Comparison of ENCODE assay signal across 9 cellular contexts in genomic region chr19:36136975-36137686, GRCh38. TPM values are rescaled to one million over a fixed set of nuclear protein-coding genes. Genes with fewer than 3 reads are reported as not detected.
DNase-seq lines count a peak whose midpoint lies in the region; TF ChIP-seq lines count a peak whose summit lies in the region.
"Had no signal": no experiment of that assay in that cellular context is flagged by ENCODE, and none has a peak within 500 bp of the region (broad histone marks: within the 10 kb centered on the region; RNA-seq: fewer than 3 reads in every experiment).

No MANE protein-coding gene starts in this region.

- no peak overlapping the region for H3K14ac ChIP-seq in mesenchymal stem cell (ENCODE audit: low read length in 2 of 2)

- peaks cover 0 to 4% of the 10 kb centered on the region in 2 donors for H3K4me1 ChIP-seq in breast epithelium
- peaks cover 19% of the 10 kb centered on the region for H3K4me1 ChIP-seq in mesenchymal stem cell (ENCODE audit: control insufficient read depth, insufficient read depth, low read depth, low read length)

- H3K23ac ChIP-seq in mesenchymal stem cell (ENCODE audit: low read length in 2 of 2) = no peak overlapping the region

- H2BK12ac ChIP-seq in mesenchymal stem cell (ENCODE audit: low read length in 2 of 2) = no peak overlapping the region

- no peaks in the 10 kb centered on the region for H3K9me3 ChIP-seq in breast epithelium
- no peaks in the 10 kb centered on the region for H3K9me3 ChIP-seq in mesenchymal stem cell (ENCODE audit: control insufficient read depth, low read length)

- no peak overlapping the region for H2BK15ac ChIP-seq in mesenchymal stem cell (ENCODE audit: low read depth, poor library complexity, severe bottlenecking)

- peak overlapping the region; percentile 40 for H3K9ac ChIP-seq in mesenchymal stem cell (ENCODE audit: low read length)

- H3K27me3 ChIP-seq in breast epithelium = no peaks in the 10 kb centered on the region
- no peaks in the 10 kb centered on the region for H3K27me3 ChIP-seq in mesenchymal stem cell (ENCODE audit: control insufficient read depth in 1 of 2, insufficient read depth in 1 of 2, low read length in 2 of 2)

- no peak for TF ChIP-seq POLR2A in breast epithelium (IDR thresholded peaks at IDR 0.05)

- no peak overlapping the region for H2BK120ac ChIP-seq in mesenchymal stem cell (ENCODE audit: low read depth, low read length)

- H3K4me3 ChIP-seq in breast epithelium (peak overlapping the region in 2 of 3 donors; percentile 10 to 18), mesenchymal stem cell (ENCODE audit: insufficient read depth in 1 of 2, low read depth in 1 of 2, low read length in 2 of 2) (no peak overlapping the region)

- no peak overlapping the region for H2BK5ac ChIP-seq in mesenchymal stem cell (ENCODE audit: low read depth, low read length, poor library complexity, severe bottlenecking)

- no peaks in the 10 kb centered on the region for H3K36me3 ChIP-seq in breast epithelium
- peaks cover 6 to 9% of the 10 kb centered on the region in 2 experiments for H3K36me3 ChIP-seq in mesenchymal stem cell (ENCODE audit: control insufficient read depth in 1 of 2, insufficient read depth in 2 of 2, low read depth in 1 of 2, low read length in 2 of 2)

- H3K27ac ChIP-seq in breast epithelium (peak overlapping the region; percentile 87 to 92), mesenchymal stem cell (ENCODE audit: low read length, poor library complexity, severe bottlenecking) (no peak overlapping the region)

- peak overlapping the region; percentile 59 for H4K91ac ChIP-seq in mesenchymal stem cell (ENCODE audit: low read length)

- H3K4ac ChIP-seq in mesenchymal stem cell (ENCODE audit: low read depth in 1 of 2, low read length in 2 of 2) = no peak overlapping the region

- H2AK5ac ChIP-seq in mesenchymal stem cell (ENCODE audit: low read length, severe bottlenecking) = peak overlapping the region; percentile 49

- intact Hi-C loops in breast epithelium (cut with DNase I; ENCODE audit: low total_unique reads) = no loop called here

- peaks cover 5% of the 10 kb centered on the region for H3K79me1 ChIP-seq in mesenchymal stem cell (replicated peaks; ENCODE audit: low read length, poor library complexity, severe bottlenecking)

- no peak overlapping the region for H2AFZ ChIP-seq in mesenchymal stem cell (ENCODE audit: low read depth, low read length)

- WGBS in mesenchymal stem cell = 88% methylated on average over 10 of the region's 12 CpGs

- no peak for TF ChIP-seq CTCF in breast epithelium (IDR thresholded peaks at IDR 0.05)

- H4K8ac ChIP-seq in mesenchymal stem cell (ENCODE audit: low read length) = no peak overlapping the region

- DNase-seq in DMS 273 (lab: John Stamatoyannopoulos, UW; ENCODE audit: unreplicated experiment) (peak; percentile 69), NCI-H1092 treated with DMSO at 0.1 percent for 48 hours (lab: John Stamatoyannopoulos, UW) (peak; percentile 42), breast epithelium (ENCODE audit: low spot score in 2 of 2) (peak; percentile 82 to 92), mesenchymal stem cell (no peak), GM19238 (ENCODE audit: insufficient read length, low spot score) (no peak), NCI-H748 (lab: John Stamatoyannopoulos, UW; ENCODE audit: unreplicated experiment) (no peak), ecto neural progenitor cell (ENCODE audit: low spot score) (no peak)
- DNase-seq in activated CD4-positive, alpha-beta T cell treated with anti-CD3 and anti-CD28 coated beads, Interleukin-2, amount 50 U/mL, for 1 hour = no peak
- DNase-seq: activated naive CD8-positive, alpha-beta T cell treated with anti-CD3 and anti-CD28 coated beads, Interleukin-2, amount 10 ng/mL, durations not matched to agents 7 days and 5 days had no signal

- peak overlapping the region in 1 of 2 experiments; percentile 18 for H3K18ac ChIP-seq in mesenchymal stem cell (ENCODE audit: low read depth in 1 of 2, low read length in 2 of 2)

- no peak overlapping the region for H3K4me2 ChIP-seq in mesenchymal stem cell (ENCODE audit: low read length, poor library complexity, severe bottlenecking)

RNA-seq across cellular contexts. Expression of gene CAPNS1, which starts 2.7 kb away (rescaled TPM):
- total RNA-seq in breast epithelium = 100 to 1,000 TPM; 144 to 286 (median 200) TPM
- 965 TPM for polyA plus RNA-seq in mesenchymal stem cell (2013, experiment 1 of 2)
- 966 TPM for polyA plus RNA-seq in mesenchymal stem cell (2013, experiment 2 of 2)

RNA-seq across cellular contexts. Expression of gene COX7A1, which starts 15.1 kb away (rescaled TPM):
- total RNA-seq in breast epithelium = 10 to 100 TPM; 20.8 to 69.3 (median 29.5) TPM
- not detected for polyA plus RNA-seq in mesenchymal stem cell (2013, experiment 1 of 2)
- not detected for polyA plus RNA-seq in mesenchymal stem cell (2013, experiment 2 of 2)
- total RNA-seq: activated naive CD8-positive, alpha-beta T cell treated with anti-CD3 and anti-CD28 coated beads, Interleukin-2, amount 10 ng/mL, durations not matched to agents 7 days and 5 days had no signal

RNA-seq across cellular contexts. Expression of gene TBCB, which starts 21.9 kb away (rescaled TPM):
- total RNA-seq in breast epithelium = 100 to 1,000 TPM; 106 to 146 (median 124) TPM
- 280 TPM for polyA plus RNA-seq in mesenchymal stem cell (2013, experiment 1 of 2)
- 280 TPM for polyA plus RNA-seq in mesenchymal stem cell (2013, experiment 2 of 2)

RNA-seq across cellular contexts. Expression of gene POLR2I, which starts 22.5 kb away (rescaled TPM):
- total RNA-seq in breast epithelium = 10 to 100 TPM; 44.2 to 68.2 (median 58.2) TPM
- polyA plus RNA-seq in mesenchymal stem cell (2013, experiment 1 of 2) = 99.3 TPM
- polyA plus RNA-seq in mesenchymal stem cell (2013, experiment 2 of 2) = 102 TPM

RNA-seq across cellular contexts. Expression of gene OVOL3, which starts 26.2 kb away (rescaled TPM):
- total RNA-seq in breast epithelium = not detected
- polyA plus RNA-seq in mesenchymal stem cell (2013, experiment 1 of 2) = not detected
- not detected for polyA plus RNA-seq in mesenchymal stem cell (2013, experiment 2 of 2)
- total RNA-seq: activated naive CD8-positive, alpha-beta T cell treated with anti-CD3 and anti-CD28 coated beads, Interleukin-2, amount 10 ng/mL, durations not matched to agents 7 days and 5 days had no signal

Comparison
In these comparisons a context has a peak if more than half of its experiments do, and no peak if none do; other contexts are left out.
1. DNase-seq: peak in DMS 273 (single experiment), NCI-H1092 treated with DMSO at 0.1 percent for 48 hours (single experiment) and breast epithelium (2 of 2); none in mesenchymal stem cell (single experiment), GM19238 (single experiment), NCI-H748 (single experiment), ecto neural progenitor cell (single experiment) and activated CD4-positive, alpha-beta T cell treated with anti-CD3 and anti-CD28 coated beads, Interleukin-2, amount 50 U/mL, for 1 hour (single experiment).
2. H3K4me3 ChIP-seq: peak in breast epithelium (2 of 3); none in mesenchymal stem cell (0 of 2).